Comparison of ENCODE assay signal across 8 cellular contexts in genomic region chr2:23380562-23381065, GRCh38. TPM values are rescaled to one million over a fixed set of nuclear protein-coding genes. Genes with fewer than 3 reads are reported as not detected.
DNase-seq lines count a peak whose midpoint lies in the region; ATAC-seq, FAIRE-seq and TF ChIP-seq lines count a peak whose summit lies in the region.

No MANE protein-coding gene starts in this region.

- ATAC-seq in GM21529 (IDR thresholded peaks at IDR 0.05; ENCODE audit: unreplicated experiment) (peak; percentile 36), pancreas (peak in 3 of 4 donors; percentile 6 to 45 (median 27))

- peak overlapping the region; percentile 92 for H3K27ac Mint-ChIP-seq in activated naive CD4-positive, alpha-beta T cell treated with anti-CD3 and anti-CD28 coated beads, Interleukin-2, amount 10 ng/mL, durations not matched to agents 7 days and 5 days

- no peak for TF ChIP-seq POLR2A in stomach (IDR thresholded peaks at IDR 0.05)

- H3K4me1 Mint-ChIP-seq in activated naive CD4-positive, alpha-beta T cell treated with anti-CD3 and anti-CD28 coated beads, Interleukin-2, amount 10 ng/mL, durations not matched to agents 7 days and 5 days, result peaks cover 34% of the 10 kb centered on the region

- H3K27ac ChIP-seq in pancreas (peak overlapping the region in 2 of 4 donors; percentile 43 to 59), stomach (peak overlapping the region in 1 of 5 donors; percentile 13)

- peaks cover 3% of the 10 kb centered on the region for H3K36me3 Mint-ChIP-seq in activated naive CD4-positive, alpha-beta T cell treated with anti-CD3 and anti-CD28 coated beads, Interleukin-2, amount 10 ng/mL, durations not matched to agents 7 days and 5 days

- peaks cover 65% of the 10 kb centered on the region for H3K27me3 Mint-ChIP-seq in activated naive CD4-positive, alpha-beta T cell treated with anti-CD3 and anti-CD28 coated beads, Interleukin-2, amount 10 ng/mL, durations not matched to agents 7 days and 5 days

- H3K4me3 Mint-ChIP-seq in activated naive CD4-positive, alpha-beta T cell treated with anti-CD3 and anti-CD28 coated beads, Interleukin-2, amount 10 ng/mL, durations not matched to agents 7 days and 5 days, result peak overlapping the region; percentile 61

- no peaks in the 10 kb centered on the region for H4K20me1 ChIP-seq in Loucy (ENCODE audit: insufficient read depth, low read length, poor library complexity, severe bottlenecking)

- peak; percentile 17 for DNase-seq in DMS153 treated with DMSO at 0.1 percent for 48 hours (lab: John Stamatoyannopoulos, UW; ENCODE audit: unreplicated experiment)
- DNase-seq in activated naive CD4-positive, alpha-beta T cell treated with anti-CD3 and anti-CD28 coated beads, Interleukin-2, amount 10 ng/mL, durations not matched to agents 7 days and 5 days, result peak; percentile 74
- no peak for DNase-seq in pancreas
- DNase-seq in GOT3 (lab: John Stamatoyannopoulos, UW), result no peak
- no peak for DNase-seq in GM03348 (ENCODE audit: low spot score)
- DNase-seq in stomach, result no peak

- FAIRE-seq in pancreas (lab: Jason Lieb, UNC), result no peak

- no peak overlapping the region for H3K9ac ChIP-seq in Loucy (ENCODE audit: low read depth, low read length, poor library complexity, severe bottlenecking)

- no peak for TF ChIP-seq EP300 in stomach (IDR thresholded peaks at IDR 0.05)

- no peaks in the 10 kb centered on the region for H3K9me2 ChIP-seq in Loucy (replicated peaks; ENCODE audit: low read depth, low read length)

- no peaks in the 10 kb centered on the region for H3K79me2 ChIP-seq in Loucy (ENCODE audit: insufficient read depth, low read length)

- no peaks in the 10 kb centered on the region for H3K36me3 ChIP-seq in Loucy (ENCODE audit: insufficient read depth, low read length)
- no peaks in the 10 kb centered on the region for H3K36me3 ChIP-seq in pancreas
- no peaks in the 10 kb centered on the region for H3K36me3 ChIP-seq in stomach

- TF ChIP-seq CTCF in Loucy (conservative IDR thresholded peaks at IDR 0.05; ENCODE audit: low read length) (no peak), pancreas (IDR thresholded peaks at IDR 0.05) (no peak), stomach (IDR thresholded peaks at IDR 0.05) (no peak)

- no peaks in the 10 kb centered on the region for H3F3A ChIP-seq in Loucy (ENCODE audit: low read depth)

- peak overlapping the region; percentile 45 for H3K4me3 ChIP-seq in Loucy (ENCODE audit: low read length, poor library complexity, severe bottlenecking)
- peak overlapping the region in 1 of 4 donors; percentile 25 for H3K4me3 ChIP-seq in pancreas
- H3K4me3 ChIP-seq in stomach, result no peak overlapping the region

- peaks cover 9% of the 10 kb centered on the region for H3K4me1 ChIP-seq in Loucy (ENCODE audit: insufficient read depth, low read length, poor library complexity, severe bottlenecking)
- H3K4me1 ChIP-seq in pancreas, result peaks cover 0 to 4% (median 0%) of the 10 kb centered on the region in 3 donors
- H3K4me1 ChIP-seq in stomach, result peaks cover under 1 to 15% (median 8%) of the 10 kb centered on the region in 4 donors

- 23 to 36% methylated on average over 4 of the region's 4 CpGs for WGBS in pancreas, 2 donors
- WGBS in stomach, 5 donors, result 35 to 44% (median 36%) methylated on average over 4 of the region's 4 CpGs

- intact Hi-C loops in pancreas (cut with DNase I), result no loop called here
- intact Hi-C loops in stomach (cut with DNase I; ENCODE audit: low total_unique reads), result no loop called here

- no peaks in the 10 kb centered on the region for H3K9me3 Mint-ChIP-seq in activated naive CD4-positive, alpha-beta T cell treated with anti-CD3 and anti-CD28 coated beads, Interleukin-2, amount 10 ng/mL, durations not matched to agents 7 days and 5 days

- H2AFZ ChIP-seq in Loucy (ENCODE audit: low read length), result peak overlapping the region; percentile 85

- H3K27me3 ChIP-seq in Loucy (ENCODE audit: insufficient read depth, low read length, poor library complexity, severe bottlenecking) (no peaks in the 10 kb centered on the region), pancreas (no peaks in the 10 kb centered on the region), stomach (peaks cover 0 to 40% (median 3%) of the 10 kb centered on the region in 3 donors)

- H3K9me3 ChIP-seq in Loucy (ENCODE audit: insufficient read depth, low read depth, low read length) (no peaks in the 10 kb centered on the region), pancreas (no peaks in the 10 kb centered on the region), stomach (no peaks in the 10 kb centered on the region)

- H3K4me2 ChIP-seq in Loucy (ENCODE audit: low read depth, low read length, poor library complexity, severe bottlenecking), result peak overlapping the region; percentile 56

- CTCF ChIA-PET in activated naive CD4-positive, alpha-beta T cell treated with anti-CD3 and anti-CD28 coated beads, Interleukin-2, amount 10 ng/mL, durations not matched to agents 7 days and 5 days (lab: Charles Lee), result no interaction called here

RNA-seq across cellular contexts. Expression of gene KLHL29, which starts 4.4 kb away (rescaled TPM):
- total RNA-seq in pancreas, result 1 to 10 TPM in 4 of 6 donors, under 1 TPM in 2; 0.91 to 3.7 (median 1.7) TPM
- polyA plus RNA-seq in pancreas, result 1 to 10 TPM; 4.1 to 6.6 TPM
- 1 to 10 TPM in 4 of 5 donors, under 1 TPM in 1; under 0.01 to 6.6 (median 1.4) TPM for total RNA-seq in stomach
- polyA plus RNA-seq in stomach, result 1 to 10 TPM in 2 of 3 donors, under 1 TPM in 1; 0.31 to 3.0 (median 1.2) TPM

Comparison
In these comparisons a context has a peak if more than half of its experiments do, and no peak if none do; other contexts are left out.
1. DNase-seq: peak in DMS153 treated with DMSO at 0.1 percent for 48 hours (single experiment) and activated naive CD4-positive, alpha-beta T cell treated with anti-CD3 and anti-CD28 coated beads, Interleukin-2, amount 10 ng/mL, durations not matched to agents 7 days and 5 days (single experiment); none in pancreas (0 of 6), GOT3 (single experiment), GM03348 (single experiment) and stomach (single experiment).